ENCODE assay signal across 8 cellular contexts in the genomic region with DNA sequence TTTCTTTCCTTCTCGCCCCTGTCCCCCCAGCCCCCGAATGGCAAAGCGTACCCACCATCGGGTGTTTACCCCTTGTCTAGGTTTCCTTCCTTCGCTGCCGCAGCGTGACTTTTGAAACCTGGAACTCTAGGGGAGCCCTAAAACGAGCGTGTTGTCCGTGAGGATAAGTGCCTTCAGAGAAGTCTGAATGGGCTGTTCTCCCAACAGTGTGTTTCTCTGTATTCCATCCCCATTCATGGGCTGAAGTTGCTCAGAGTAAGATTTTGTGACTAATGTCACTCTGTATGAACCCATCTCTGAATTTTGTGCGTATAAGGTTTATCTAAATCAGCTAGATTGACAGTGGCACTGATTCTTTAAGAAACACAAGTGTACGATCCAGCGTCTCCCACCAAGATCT. TPM values are rescaled to one million over a fixed set of nuclear protein-coding genes. Genes with fewer than 3 reads are reported as not detected.
DNase-seq lines count a peak whose midpoint lies in the region; ATAC-seq and TF ChIP-seq lines count a peak whose summit lies in the region.

No MANE protein-coding gene starts in this region.

- WGBS in mesenchymal stem cell, result 18% methylated on average over 12 of the region's 13 CpGs

- no peaks in the 10 kb centered on the region for H3K36me3 Mint-ChIP-seq in activated naive CD4-positive, alpha-beta T cell treated with anti-CD3 and anti-CD28 coated beads, Interleukin-2, amount 10 ng/mL, durations not matched to agents 7 days and 5 days
- H3K36me3 Mint-ChIP-seq in activated naive CD4-positive, alpha-beta T cell treated with anti-CD3 and anti-CD28 coated beads, Interleukin-2, amount 50 U/mL, for 72 hours, result peaks cover 13 to 23% of the 10 kb centered on the region in 2 donors

- H2BK5ac ChIP-seq in mesenchymal stem cell (ENCODE audit: low read depth, low read length, poor library complexity, severe bottlenecking), result no peak overlapping the region

- no peaks in the 10 kb centered on the region for H3K79me1 ChIP-seq in mesenchymal stem cell (replicated peaks; ENCODE audit: low read length, poor library complexity, severe bottlenecking)

- no peaks in the 10 kb centered on the region for H3K36me3 ChIP-seq in breast epithelium
- no peaks in the 10 kb centered on the region for H3K36me3 ChIP-seq in mesenchymal stem cell (ENCODE audit: control insufficient read depth in 1 of 2, insufficient read depth in 2 of 2, low read depth in 1 of 2, low read length in 2 of 2)
- H3K36me3 ChIP-seq in upper lobe of right lung, result no peaks in the 10 kb centered on the region

- H3K9me3 ChIP-seq in breast epithelium (peaks cover 6 to 31% of the 10 kb centered on the region in 2 donors), mesenchymal stem cell (ENCODE audit: control insufficient read depth, low read length) (peaks cover 24% of the 10 kb centered on the region), upper lobe of right lung (peaks cover 10% of the 10 kb centered on the region)

- H4K91ac ChIP-seq in mesenchymal stem cell (ENCODE audit: low read length), result no peak overlapping the region

- H3K4me2 ChIP-seq in mesenchymal stem cell (ENCODE audit: low read length, poor library complexity, severe bottlenecking), result peak overlapping the region; percentile 89

- H3K27me3 ChIP-seq in breast epithelium (no peaks in the 10 kb centered on the region), mesenchymal stem cell (ENCODE audit: control insufficient read depth in 1 of 2, insufficient read depth in 1 of 2, low read length in 2 of 2) (no peaks in the 10 kb centered on the region), upper lobe of right lung (no peaks in the 10 kb centered on the region)

- H3K9me3 Mint-ChIP-seq in activated naive CD4-positive, alpha-beta T cell treated with anti-CD3 and anti-CD28 coated beads, Interleukin-2, amount 10 ng/mL, durations not matched to agents 7 days and 5 days, result peaks cover 19% of the 10 kb centered on the region
- peaks cover 10 to 12% of the 10 kb centered on the region in 2 donors for H3K9me3 Mint-ChIP-seq in activated naive CD4-positive, alpha-beta T cell treated with anti-CD3 and anti-CD28 coated beads, Interleukin-2, amount 50 U/mL, for 72 hours

- no peak overlapping the region for H2AK5ac ChIP-seq in mesenchymal stem cell (ENCODE audit: low read length, severe bottlenecking)

- H3K14ac ChIP-seq in mesenchymal stem cell (ENCODE audit: low read length in 2 of 2), result no peak overlapping the region

- no peak for ATAC-seq in activated naive CD4-positive, alpha-beta T cell treated with anti-CD3 and anti-CD28 coated beads, Interleukin-2, amount 50 U/mL, for 72 hours
- ATAC-seq in upper lobe of right lung (no peak), GM19035 (IDR thresholded peaks at IDR 0.05; ENCODE audit: unreplicated experiment) (no peak), HG03175 (IDR thresholded peaks at IDR 0.05; ENCODE audit: unreplicated experiment) (no peak)

- H3K27ac ChIP-seq in breast epithelium (no peak overlapping the region), mesenchymal stem cell (ENCODE audit: low read length, poor library complexity, severe bottlenecking) (no peak overlapping the region), upper lobe of right lung (no peak overlapping the region)

- TF ChIP-seq CTCF in breast epithelium (IDR thresholded peaks at IDR 0.05) (no peak), upper lobe of right lung (IDR thresholded peaks at IDR 0.05) (no peak)

- CTCF ChIA-PET in activated naive CD4-positive, alpha-beta T cell treated with anti-CD3 and anti-CD28 coated beads, Interleukin-2, amount 10 ng/mL, durations not matched to agents 7 days and 5 days (lab: Charles Lee), result no interaction called here

- no peak overlapping the region for H2BK120ac ChIP-seq in mesenchymal stem cell (ENCODE audit: low read depth, low read length)

- H3K4me1 Mint-ChIP-seq in activated naive CD4-positive, alpha-beta T cell treated with anti-CD3 and anti-CD28 coated beads, Interleukin-2, amount 10 ng/mL, durations not matched to agents 7 days and 5 days, result peaks cover 8% of the 10 kb centered on the region

- H3K27me3 Mint-ChIP-seq in activated naive CD4-positive, alpha-beta T cell treated with anti-CD3 and anti-CD28 coated beads, Interleukin-2, amount 10 ng/mL, durations not matched to agents 7 days and 5 days, result peaks cover 20% of the 10 kb centered on the region

- no peak overlapping the region for H4K8ac ChIP-seq in mesenchymal stem cell (ENCODE audit: low read length)

- no peak for DNase-seq in activated naive CD4-positive, alpha-beta T cell treated with anti-CD3 and anti-CD28 coated beads, Interleukin-2, amount 10 ng/mL, durations not matched to agents 7 days and 5 days
- DNase-seq in activated naive CD4-positive, alpha-beta T cell treated with anti-CD3 and anti-CD28 coated beads, Interleukin-2, amount 50 U/mL, for 72 hours (ENCODE audit: low spot score in 2 of 2), result no peak
- DNase-seq in breast epithelium (ENCODE audit: low spot score in 2 of 2), result no peak
- DNase-seq in mesenchymal stem cell, result no peak
- no peak for DNase-seq in upper lobe of right lung
- DNase-seq in SIG-M5 treated with dmso at 0.1 percent for 504 hours (lab: John Stamatoyannopoulos, UW; ENCODE audit: unreplicated experiment), result no peak

- H3K27ac Mint-ChIP-seq in activated naive CD4-positive, alpha-beta T cell treated with anti-CD3 and anti-CD28 coated beads, Interleukin-2, amount 10 ng/mL, durations not matched to agents 7 days and 5 days, result no peak overlapping the region
- no peak overlapping the region for H3K27ac Mint-ChIP-seq in activated naive CD4-positive, alpha-beta T cell treated with anti-CD3 and anti-CD28 coated beads, Interleukin-2, amount 50 U/mL, for 72 hours

- intact Hi-C loops in breast epithelium (cut with DNase I; ENCODE audit: low total_unique reads), result no loop called here
- intact Hi-C loops in upper lobe of right lung (cut with DNase I), result no loop called here

- H3K18ac ChIP-seq in mesenchymal stem cell (ENCODE audit: low read depth in 1 of 2, low read length in 2 of 2), result no peak overlapping the region

- H3K4me3 Mint-ChIP-seq in activated naive CD4-positive, alpha-beta T cell treated with anti-CD3 and anti-CD28 coated beads, Interleukin-2, amount 10 ng/mL, durations not matched to agents 7 days and 5 days, result peak overlapping the region; percentile 57

- no peak overlapping the region for H3K23ac ChIP-seq in mesenchymal stem cell (ENCODE audit: low read length in 2 of 2)

- H3K9ac ChIP-seq in mesenchymal stem cell (ENCODE audit: low read length), result peak overlapping the region; percentile 50

- H3K4me3 ChIP-seq in breast epithelium, result peak overlapping the region; percentile 65 to 83 (median 79)
- peak overlapping the region; percentile 78 to 83 for H3K4me3 ChIP-seq in mesenchymal stem cell (ENCODE audit: insufficient read depth in 1 of 2, low read depth in 1 of 2, low read length in 2 of 2)
- peak overlapping the region; percentile 66 for H3K4me3 ChIP-seq in upper lobe of right lung

- H2AFZ ChIP-seq in mesenchymal stem cell (ENCODE audit: low read depth, low read length), result no peak overlapping the region

- H2BK12ac ChIP-seq in mesenchymal stem cell (ENCODE audit: low read length in 2 of 2), result no peak overlapping the region

- TF ChIP-seq POLR2A in breast epithelium (IDR thresholded peaks at IDR 0.05), result no peak

- no peaks in the 10 kb centered on the region for H3K4me1 ChIP-seq in breast epithelium
- peaks cover 2% of the 10 kb centered on the region for H3K4me1 ChIP-seq in mesenchymal stem cell (ENCODE audit: control insufficient read depth, insufficient read depth, low read depth, low read length)
- no peaks in the 10 kb centered on the region for H3K4me1 ChIP-seq in upper lobe of right lung

- H2BK15ac ChIP-seq in mesenchymal stem cell (ENCODE audit: low read depth, poor library complexity, severe bottlenecking), result no peak overlapping the region

- no peak overlapping the region for H3K4ac ChIP-seq in mesenchymal stem cell (ENCODE audit: low read depth in 1 of 2, low read length in 2 of 2)

RNA-seq across cellular contexts. Expression of a gene that starts 0.9 kb away (rescaled TPM):
- not detected for total RNA-seq in activated naive CD4-positive, alpha-beta T cell treated with anti-CD3 and anti-CD28 coated beads, Interleukin-2, amount 50 U/mL, for 72 hours
- total RNA-seq in breast epithelium (10 to 100 TPM in 1 of 3 donors, 1 to 10 TPM in 2; 6.7 to 26.8 (median 8.8) TPM), upper lobe of right lung (78.2 TPM)
- 0.15 TPM for polyA plus RNA-seq in mesenchymal stem cell (2013, experiment 1 of 2)
- polyA plus RNA-seq in mesenchymal stem cell (2013, experiment 2 of 2), result 0.10 TPM

RNA-seq across cellular contexts. Expression of a gene that starts 5.9 kb away (rescaled TPM):
- total RNA-seq in activated naive CD4-positive, alpha-beta T cell treated with anti-CD3 and anti-CD28 coated beads, Interleukin-2, amount 50 U/mL, for 72 hours, result not detected
- total RNA-seq in breast epithelium (1 to 10 TPM in 1 of 3 donors, not detected in 2; 7.4 TPM), upper lobe of right lung (not detected)
- not detected for polyA plus RNA-seq in mesenchymal stem cell (2013, experiment 1 of 2)
- not detected for polyA plus RNA-seq in mesenchymal stem cell (2013, experiment 2 of 2)

Comparison
In these comparisons a context has a peak if more than half of its experiments do, and no peak if none do; other contexts are left out.
1. RNA of a gene that starts 0.9 kb away (total RNA-seq): 78.2 TPM in upper lobe of right lung (single experiment) and 6.7 to 26.8 TPM in breast epithelium; not detected in activated naive CD4-positive, alpha-beta T cell treated with anti-CD3 and anti-CD28 coated beads, Interleukin-2, amount 50 U/mL, for 72 hours; every median in the first group is over 4 times any median in the second.
2. Peak in every context shown above with its lines, with median percentiles within 50 percentile points of each other: H3K4me3 ChIP-seq.